Comparison of ENCODE assay signal across 8 cellular contexts in the genomic region with DNA sequence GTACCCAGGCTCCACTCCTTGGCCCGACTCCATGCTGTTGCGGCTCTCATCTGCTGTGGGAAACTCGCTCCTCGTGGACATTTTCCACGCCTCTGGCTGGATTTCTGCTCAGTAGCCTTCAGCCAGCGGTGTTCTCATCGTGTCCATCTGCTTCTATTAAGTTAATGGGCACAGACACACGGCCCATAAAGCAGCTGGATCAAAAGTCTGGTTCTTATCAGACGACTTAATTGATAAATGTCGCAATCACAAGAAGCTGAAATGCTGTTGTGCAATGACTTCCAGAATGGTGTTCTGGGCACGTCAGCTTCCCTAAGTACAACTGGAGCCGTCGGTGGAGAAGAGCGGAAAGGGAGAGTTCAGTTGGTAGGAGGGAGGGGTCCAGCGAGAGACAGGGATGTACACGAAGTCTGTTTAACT.
DNase-seq lines count a peak whose midpoint lies in the region; ATAC-seq, FAIRE-seq and TF ChIP-seq lines count a peak whose summit lies in the region.

No MANE protein-coding gene starts in this region.

- 8 to 13% methylated on average over 14 to 16 of the region's 16 CpGs for WGBS in GM23248 (ENCODE audit: low coverage in 1 of 2, low lambda C conversion rate in 2 of 2, missing lambda C conversion rate in 2 of 2), 2 experiments
- 93% methylated on average over 16 of the region's 16 CpGs for WGBS in HepG2 (ENCODE audit: low lambda C conversion rate)

- H3K9ac ChIP-seq in GM23248 (no peak overlapping the region), HepG2 (ENCODE audit: insufficient read depth, low read depth, low read length) (no peak overlapping the region)

- ATAC-seq in activated T-helper 17 cell treated with anti-CD3 and anti-CD28 coated beads, Interleukin-2, amount 50 U/mL, for 72 hours (replicated peaks) = no peak
- ATAC-seq in HepG2 (no peak), HG02870 (IDR thresholded peaks at IDR 0.05; ENCODE audit: unreplicated experiment) (no peak), HG03095 (IDR thresholded peaks at IDR 0.05; ENCODE audit: unreplicated experiment) (no peak)

- peak; percentile 74 for DNase-seq in A673 (ENCODE audit: low spot score)
- DNase-seq in GM23248 = peak; percentile 84
- DNase-seq in HepG2 (ENCODE audit: low spot score) = no peak
- DNase-seq in stimulated activated CD4-positive, alpha-beta T cell treated with anti-CD3 and anti-CD28 coated beads, Interleukin-4, amount 100 ng/mL, for 4 hours = no peak
- no peak for DNase-seq in substantia nigra (lab: John Stamatoyannopoulos, UW)

- H3K4me2 ChIP-seq in GM23248 (ENCODE audit: unreplicated experiment) (peak overlapping the region; percentile 25), HepG2 (ENCODE audit: low read depth, low read length) (no peak overlapping the region)

- H3K4me1 Mint-ChIP-seq in activated T-helper 17 cell treated with anti-CD3 and anti-CD28 coated beads, Interleukin-2, amount 50 U/mL, for 72 hours = peaks cover 43% of the 10 kb centered on the region

- peak overlapping the region; percentile 73 for H3K4me3 Mint-ChIP-seq in activated T-helper 17 cell treated with anti-CD3 and anti-CD28 coated beads, Interleukin-2, amount 50 U/mL, for 72 hours

- peaks cover 24% of the 10 kb centered on the region for H3K36me3 Mint-ChIP-seq in activated T-helper 17 cell treated with anti-CD3 and anti-CD28 coated beads, Interleukin-2, amount 50 U/mL, for 72 hours (ENCODE audit: low read depth)

- no peak for TF ChIP-seq POLR2A in HepG2 (IDR thresholded peaks at IDR 0.05; ENCODE audit: insufficient read depth in 1 of 2, low read depth in 2 of 2, low read length in 2 of 2)

- TF ChIP-seq EP300 in HepG2 (IDR thresholded peaks at IDR 0.05; ENCODE audit: low read depth in 2 of 2, low read length in 2 of 2) (no peak), HepG2 (CRISPR knock-in tag; IDR thresholded peaks at IDR 0.05; ENCODE audit: borderline replicate concordance) (no peak)

- TF ChIP-seq RAD21 in HepG2 (CRISPR knock-in tag; IDR thresholded peaks at IDR 0.05) = no peak

- peaks cover 16% of the 10 kb centered on the region for H3F3A ChIP-seq in GM23248 (ENCODE audit: insufficient read depth)

- peak overlapping the region; percentile 85 for H3K27ac Mint-ChIP-seq in activated T-helper 17 cell treated with anti-CD3 and anti-CD28 coated beads, Interleukin-2, amount 50 U/mL, for 72 hours

- no peaks in the 10 kb centered on the region for H3K27me3 ChIP-seq in A673 (replicated peaks; ENCODE audit: insufficient read depth, low read depth, low read length, poor library complexity)
- no peaks in the 10 kb centered on the region for H3K27me3 ChIP-seq in GM23248 (replicated peaks; ENCODE audit: insufficient read depth)
- no peaks in the 10 kb centered on the region for H3K27me3 ChIP-seq in HepG2 (ENCODE audit: control insufficient read depth in 1 of 2, insufficient read depth in 2 of 2, low read length in 2 of 2)

- H3K9me2 ChIP-seq in GM23248 (ENCODE audit: insufficient read depth) = no peaks in the 10 kb centered on the region

- no peak overlapping the region for H3K27ac ChIP-seq in A673 (ENCODE audit: low read depth, low read length, poor library complexity, severe bottlenecking)
- peak overlapping the region; percentile 13 for H3K27ac ChIP-seq in GM23248
- H3K27ac ChIP-seq in HepG2 (ENCODE audit: extremely low read length, insufficient read depth, low read length) = no peak overlapping the region
- H3K27ac ChIP-seq in substantia nigra (ENCODE audit: low read depth, low read length, poor library complexity, severe bottlenecking) = no peak overlapping the region

- POLR2A ChIA-PET in A673 (lab: Charles Lee; ENCODE audit: low non-redundant PET) = no interaction called here
- POLR2A ChIA-PET in HepG2 (lab: Yijun Ruan, JAX) = no interaction called here

- H3K4me1 ChIP-seq in A673 (ENCODE audit: insufficient read depth, low read length, poor library complexity, severe bottlenecking) = peaks cover 28% of the 10 kb centered on the region
- H3K4me1 ChIP-seq in GM23248 (ENCODE audit: insufficient read depth) = peaks cover 33% of the 10 kb centered on the region
- H3K4me1 ChIP-seq in HepG2 (ENCODE audit: insufficient read depth, low read length) = no peaks in the 10 kb centered on the region

- H3K79me2 ChIP-seq in GM23248 (ENCODE audit: insufficient read depth) = no peaks in the 10 kb centered on the region
- H3K79me2 ChIP-seq in HepG2 (ENCODE audit: insufficient read depth, low read length) = no peaks in the 10 kb centered on the region

- no peaks in the 10 kb centered on the region for H3K9me3 Mint-ChIP-seq in activated T-helper 17 cell treated with anti-CD3 and anti-CD28 coated beads, Interleukin-2, amount 50 U/mL, for 72 hours

- H3K27me3 Mint-ChIP-seq in activated T-helper 17 cell treated with anti-CD3 and anti-CD28 coated beads, Interleukin-2, amount 50 U/mL, for 72 hours = no peaks in the 10 kb centered on the region

- in situ Hi-C loops in GM23248 (cut with MboI) = no loop called here
- in situ Hi-C loops in HepG2 (cut with HindIII; ENCODE audit: extremely low pct_ligation_motif_present, low pct_unique_long_range_greater_than_20kb) = no loop called here

- CTCF ChIA-PET in A673 (lab: Charles Lee) = no interaction called here
- CTCF ChIA-PET in HepG2 (lab: Yijun Ruan, JAX; ENCODE audit: low intra/inter-chr PET ratio, low total read pairs) = no interaction called here

- TF ChIP-seq CTCF in A673 (conservative IDR thresholded peaks at IDR 0.05; ENCODE audit: low read depth, low read length) = no peak
- no peak for TF ChIP-seq CTCF in HepG2 (CRISPR knock-in tag; IDR thresholded peaks at IDR 0.05)

- H3K36me3 ChIP-seq in A673 (ENCODE audit: insufficient read depth, low read length, poor library complexity, severe bottlenecking) (no peaks in the 10 kb centered on the region), GM23248 (ENCODE audit: low read depth) (no peaks in the 10 kb centered on the region), HepG2 (replicated peaks in 1 of 2; ENCODE audit: control insufficient read depth in 1 of 2, insufficient read depth in 2 of 2, low read length in 2 of 2) (peaks cover 5 to 11% of the 10 kb centered on the region in 2 experiments)

- no TSS peak for BruUV-seq in A673 (replicated peaks; lab: Mats Ljungman, UMichigan)
- no TSS peak for BruUV-seq in HepG2 (replicated peaks; lab: Mats Ljungman, UMichigan)

- H3K4me3 ChIP-seq in A673 (ENCODE audit: low read depth, low read length, poor library complexity, severe bottlenecking) (no peak overlapping the region), GM23248 (peak overlapping the region; percentile 27), HepG2 (replicated peaks in 1 of 3; ENCODE audit: insufficient read depth in 1 of 3, low read depth in 2 of 3, low read length in 3 of 3) (no peak overlapping the region)

- no peaks in the 10 kb centered on the region for H3K9me3 ChIP-seq in A673 (ENCODE audit: low read depth, low read length, poor library complexity, severe bottlenecking)
- no peaks in the 10 kb centered on the region for H3K9me3 ChIP-seq in GM23248 (ENCODE audit: low read depth)
- H3K9me3 ChIP-seq in HepG2 (ENCODE audit: low read length) = no peaks in the 10 kb centered on the region

- H2AFZ ChIP-seq in GM23248 (0 out of 2 replicates have a peak overlapping the region, but pooled peaks have one; percentile 21), HepG2 (ENCODE audit: low read length) (no peak overlapping the region)

- no peaks in the 10 kb centered on the region for H4K20me1 ChIP-seq in GM23248 (ENCODE audit: insufficient read depth)
- H4K20me1 ChIP-seq in HepG2 (ENCODE audit: insufficient read depth, low read length) = no peaks in the 10 kb centered on the region; the same call in 1 of the 2 replicates

- intact Hi-C loops in A673 (cut with micrococcal nuclease; ENCODE audit: unreplicated experiment) = no loop called here
- intact Hi-C loops in HepG2 (cut with micrococcal nuclease; ENCODE audit: unreplicated experiment) = no loop called here

- FAIRE-seq in HepG2 (lab: Jason Lieb, UNC) = no peak

TF ChIP-seq in HepG2, 621 proteins besides CTCF, POLR2A, EP300 and RAD21 (continues in another document):
- TF ChIP-seq ZMAT3 (CRISPR knock-in tag; conservative IDR thresholded peaks at IDR 0.05) (no peak), CEBPB (IDR thresholded peaks at IDR 0.05; ENCODE audit: borderline replicate concordance, low read depth, low read length) (peak; percentile 96), ZMYM2 (CRISPR knock-in tag; IDR thresholded peaks at IDR 0.05) (no peak), CEBPG (CRISPR knock-in tag; IDR thresholded peaks at IDR 0.05) (peak; percentile 45; the same call in 1 of the 2 replicates), ZNF350 (CRISPR knock-in tag; IDR thresholded peaks at IDR 0.05; ENCODE audit: borderline replicate concordance, low read depth) (no peak), ZNF292 (CRISPR knock-in tag; IDR thresholded peaks at IDR 0.05; ENCODE audit: borderline replicate concordance, low read depth) (no peak)

Comparison
In these comparisons a context has a peak if more than half of its experiments do, and no peak if none do; other contexts are left out.
1. DNase-seq: peak in A673 (single experiment) and GM23248 (single experiment); none in HepG2 (single experiment), stimulated activated CD4-positive, alpha-beta T cell treated with anti-CD3 and anti-CD28 coated beads, Interleukin-4, amount 100 ng/mL, for 4 hours (0 of 2) and substantia nigra (0 of 49).